Comparison of ENCODE assay signal across 1 cellular context in the genomic region with DNA sequence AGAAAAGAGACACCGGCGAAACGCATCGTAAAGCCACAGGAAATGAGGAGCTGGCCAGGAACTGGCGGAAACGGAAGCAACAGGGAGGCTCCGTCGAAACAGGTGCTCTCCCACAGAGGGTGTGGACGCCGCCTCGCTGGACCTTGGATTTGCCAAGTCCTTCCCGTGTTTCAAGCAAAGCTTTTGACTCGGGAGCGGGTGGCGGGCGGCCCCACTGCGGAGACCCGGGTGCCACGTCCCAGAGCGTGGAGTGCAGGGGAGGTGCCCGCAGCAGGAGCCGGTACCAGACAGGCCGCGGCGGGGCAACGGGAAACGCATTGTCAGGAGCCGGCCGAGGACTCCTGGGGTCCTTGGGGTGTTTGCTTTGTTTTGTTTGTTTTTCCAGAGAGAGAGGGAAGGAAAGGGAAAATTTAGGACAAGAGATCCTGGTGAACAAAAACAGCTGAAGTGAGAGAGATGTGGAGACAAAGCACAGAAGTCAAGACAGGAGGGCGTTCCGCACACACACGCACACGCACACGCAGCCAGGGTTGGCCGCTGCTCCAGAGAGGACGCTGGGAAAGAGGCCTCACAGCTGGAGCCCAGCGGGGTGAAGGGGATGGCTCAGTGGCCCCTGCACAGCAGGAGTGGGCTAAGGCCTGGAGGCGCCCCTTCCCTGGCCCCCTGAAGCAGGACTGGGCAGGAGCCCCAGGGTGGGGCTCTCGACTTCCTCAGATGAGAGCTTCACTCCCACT.
TF ChIP-seq lines count a peak whose summit lies in the region.

No MANE protein-coding gene starts in this region.

TF ChIP-seq in HepG2, 621 proteins besides CTCF, POLR2A, EP300 and RAD21 (continued from another document):
- TF ChIP-seq, protein P1, sequence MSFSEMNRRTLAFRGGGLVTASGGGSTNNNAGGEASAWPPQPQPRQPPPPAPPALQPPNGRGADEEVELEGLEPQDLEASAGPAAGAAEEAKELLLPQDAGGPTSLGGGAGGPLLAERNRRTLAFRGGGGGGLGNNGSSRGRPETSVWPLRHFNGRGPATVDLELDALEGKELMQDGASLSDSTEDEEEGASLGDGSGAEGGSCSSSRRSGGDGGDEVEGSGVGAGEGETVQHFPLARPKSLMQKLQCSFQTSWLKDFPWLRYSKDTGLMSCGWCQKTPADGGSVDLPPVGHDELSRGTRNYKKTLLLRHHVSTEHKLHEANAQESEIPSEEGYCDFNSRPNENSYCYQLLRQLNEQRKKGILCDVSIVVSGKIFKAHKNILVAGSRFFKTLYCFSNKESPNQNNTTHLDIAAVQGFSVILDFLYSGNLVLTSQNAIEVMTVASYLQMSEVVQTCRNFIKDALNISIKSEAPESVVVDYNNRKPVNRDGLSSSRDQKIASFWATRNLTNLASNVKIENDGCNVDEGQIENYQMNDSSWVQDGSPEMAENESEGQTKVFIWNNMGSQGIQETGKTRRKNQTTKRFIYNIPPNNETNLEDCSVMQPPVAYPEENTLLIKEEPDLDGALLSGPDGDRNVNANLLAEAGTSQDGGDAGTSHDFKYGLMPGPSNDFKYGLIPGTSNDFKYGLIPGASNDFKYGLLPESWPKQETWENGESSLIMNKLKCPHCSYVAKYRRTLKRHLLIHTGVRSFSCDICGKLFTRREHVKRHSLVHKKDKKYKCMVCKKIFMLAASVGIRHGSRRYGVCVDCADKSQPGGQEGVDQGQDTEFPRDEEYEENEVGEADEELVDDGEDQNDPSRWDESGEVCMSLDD (CRISPR knock-in tag; IDR thresholded peaks at IDR 0.05; ENCODE audit: borderline replicate concordance), result no peak
- TF ChIP-seq PPARG (CRISPR knock-in tag; conservative IDR thresholded peaks at IDR 0.05) (no peak), ZSCAN22 (CRISPR knock-in tag; IDR thresholded peaks at IDR 0.05) (no peak), CEBPG (CRISPR knock-in tag; IDR thresholded peaks at IDR 0.05) (no peak), MATR3 (CRISPR knock-in tag; IDR thresholded peaks at IDR 0.05) (no peak), ZNF329 (CRISPR knock-in tag; IDR thresholded peaks at IDR 0.05; ENCODE audit: low read depth) (no peak), ZNF652 (CRISPR knock-in tag; IDR thresholded peaks at IDR 0.05; ENCODE audit: borderline replicate concordance, low read depth) (no peak), NFE2L1 (CRISPR knock-in tag; IDR thresholded peaks at IDR 0.05; ENCODE audit: borderline replicate concordance) (no peak), MTA1 (CRISPR knock-in tag; IDR thresholded peaks at IDR 0.05; ENCODE audit: borderline replicate concordance) (no peak), ZNF143 (CRISPR knock-in tag; IDR thresholded peaks at IDR 0.05) (no peak), ARNTL (CRISPR knock-in tag; IDR thresholded peaks at IDR 0.05) (no peak), ZNF777 (CRISPR knock-in tag; IDR thresholded peaks at IDR 0.05) (peak; percentile 42; the same call in 1 of the 2 replicates), ZNF788 (CRISPR knock-in tag; IDR thresholded peaks at IDR 0.05; ENCODE audit: borderline replicate concordance) (peak; percentile 28; the same call in 1 of the 2 replicates), ZSCAN31 (CRISPR knock-in tag; IDR thresholded peaks at IDR 0.05; ENCODE audit: low read depth) (no peak), HDAC2 (CRISPR knock-in tag; IDR thresholded peaks at IDR 0.05) (no peak), ZNF841 (CRISPR knock-in tag; IDR thresholded peaks at IDR 0.05; ENCODE audit: borderline replicate concordance) (no peak), NCOA5 (CRISPR knock-in tag; IDR thresholded peaks at IDR 0.05) (no peak), YY1 (IDR thresholded peaks at IDR 0.05; ENCODE audit: insufficient read depth, insufficient replicate concordance, low read depth, low read length) (no peak), ZNF670 (CRISPR knock-in tag; IDR thresholded peaks at IDR 0.05; ENCODE audit: borderline replicate concordance) (no peak), ZBTB8A (CRISPR knock-in tag; IDR thresholded peaks at IDR 0.05; ENCODE audit: borderline replicate concordance, low read depth) (no peak), TOE1 (CRISPR knock-in tag; IDR thresholded peaks at IDR 0.05) (no peak), ZBTB1 (CRISPR knock-in tag; IDR thresholded peaks at IDR 0.05; ENCODE audit: borderline replicate concordance) (no peak), MTF2 (CRISPR knock-in tag; IDR thresholded peaks at IDR 0.05; ENCODE audit: borderline replicate concordance) (peak; percentile 40; the same call in 1 of the 2 replicates), ZNF709 (CRISPR knock-in tag; IDR thresholded peaks at IDR 0.05) (no peak), NFKBIZ (CRISPR knock-in tag; IDR thresholded peaks at IDR 0.05) (no peak), ZMYM4 (CRISPR knock-in tag; IDR thresholded peaks at IDR 0.05) (no peak), GABPA (IDR thresholded peaks at IDR 0.05; ENCODE audit: low read depth, low read length) (peak; percentile 35; the same call in 1 of the 2 replicates), GABPA (CRISPR knock-in tag; IDR thresholded peaks at IDR 0.05; ENCODE audit: low read depth) (peak; percentile 67), ZNF335 (CRISPR knock-in tag; IDR thresholded peaks at IDR 0.05) (no peak), ZNF724P (CRISPR knock-in tag; IDR thresholded peaks at IDR 0.05; ENCODE audit: borderline replicate concordance) (no peak), LCORL (IDR thresholded peaks at IDR 0.05) (no peak), LCORL (CRISPR knock-in tag; IDR thresholded peaks at IDR 0.05) (no peak), ZNF782 (CRISPR knock-in tag; IDR thresholded peaks at IDR 0.05; ENCODE audit: borderline replicate concordance) (no peak), ZSCAN29 (CRISPR knock-in tag; conservative IDR thresholded peaks at IDR 0.05) (no peak), ZNF557 (CRISPR knock-in tag; IDR thresholded peaks at IDR 0.05) (no peak)
- TF ChIP-seq, protein P2, sequence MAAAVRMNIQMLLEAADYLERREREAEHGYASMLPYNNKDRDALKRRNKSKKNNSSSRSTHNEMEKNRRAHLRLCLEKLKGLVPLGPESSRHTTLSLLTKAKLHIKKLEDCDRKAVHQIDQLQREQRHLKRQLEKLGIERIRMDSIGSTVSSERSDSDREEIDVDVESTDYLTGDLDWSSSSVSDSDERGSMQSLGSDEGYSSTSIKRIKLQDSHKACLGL (CRISPR knock-in tag; IDR thresholded peaks at IDR 0.05), result 0 out of 2 replicates have a peak, but pooled peaks have one; percentile 6
- TF ChIP-seq, protein P3, sequence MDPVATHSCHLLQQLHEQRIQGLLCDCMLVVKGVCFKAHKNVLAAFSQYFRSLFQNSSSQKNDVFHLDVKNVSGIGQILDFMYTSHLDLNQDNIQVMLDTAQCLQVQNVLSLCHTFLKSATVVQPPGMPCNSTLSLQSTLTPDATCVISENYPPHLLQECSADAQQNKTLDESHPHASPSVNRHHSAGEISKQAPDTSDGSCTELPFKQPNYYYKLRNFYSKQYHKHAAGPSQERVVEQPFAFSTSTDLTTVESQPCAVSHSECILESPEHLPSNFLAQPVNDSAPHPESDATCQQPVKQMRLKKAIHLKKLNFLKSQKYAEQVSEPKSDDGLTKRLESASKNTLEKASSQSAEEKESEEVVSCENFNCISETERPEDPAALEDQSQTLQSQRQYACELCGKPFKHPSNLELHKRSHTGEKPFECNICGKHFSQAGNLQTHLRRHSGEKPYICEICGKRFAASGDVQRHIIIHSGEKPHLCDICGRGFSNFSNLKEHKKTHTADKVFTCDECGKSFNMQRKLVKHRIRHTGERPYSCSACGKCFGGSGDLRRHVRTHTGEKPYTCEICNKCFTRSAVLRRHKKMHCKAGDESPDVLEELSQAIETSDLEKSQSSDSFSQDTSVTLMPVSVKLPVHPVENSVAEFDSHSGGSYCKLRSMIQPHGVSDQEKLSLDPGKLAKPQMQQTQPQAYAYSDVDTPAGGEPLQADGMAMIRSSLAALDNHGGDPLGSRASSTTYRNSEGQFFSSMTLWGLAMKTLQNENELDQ (CRISPR knock-in tag; IDR thresholded peaks at IDR 0.05; ENCODE audit: borderline replicate concordance), result no peak
- TF ChIP-seq, protein P4, sequence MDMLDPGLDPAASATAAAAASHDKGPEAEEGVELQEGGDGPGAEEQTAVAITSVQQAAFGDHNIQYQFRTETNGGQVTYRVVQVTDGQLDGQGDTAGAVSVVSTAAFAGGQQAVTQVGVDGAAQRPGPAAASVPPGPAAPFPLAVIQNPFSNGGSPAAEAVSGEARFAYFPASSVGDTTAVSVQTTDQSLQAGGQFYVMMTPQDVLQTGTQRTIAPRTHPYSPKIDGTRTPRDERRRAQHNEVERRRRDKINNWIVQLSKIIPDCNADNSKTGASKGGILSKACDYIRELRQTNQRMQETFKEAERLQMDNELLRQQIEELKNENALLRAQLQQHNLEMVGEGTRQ (IDR thresholded peaks at IDR 0.05; ENCODE audit: low read depth, low read length), result no peak
- TF ChIP-seq, protein P4 (CRISPR knock-in tag; IDR thresholded peaks at IDR 0.05; ENCODE audit: borderline replicate concordance), result no peak
